ENCODE assay signal across 8 cellular contexts in genomic region chr7:26369519-26370385, GRCh38.
DNase-seq lines count a peak whose midpoint lies in the region; ATAC-seq, FAIRE-seq and TF ChIP-seq lines count a peak whose summit lies in the region.

No MANE protein-coding gene starts in this region.

- H3K27me3 ChIP-seq in Karpas-422 (ENCODE audit: low read length) (no peaks in the 10 kb centered on the region; the same call in 1 of the 2 replicates), PC-9 (ENCODE audit: insufficient read depth, low read depth) (no peaks in the 10 kb centered on the region), bronchial epithelial cell (ENCODE audit: control insufficient read depth, insufficient read depth, low read length) (no peaks in the 10 kb centered on the region), tibial nerve (peaks cover 0 to 78% of the 10 kb centered on the region in 2 donors)

- H3K4me2 ChIP-seq in Karpas-422 (ENCODE audit: low read depth, low read length, poor library complexity, severe bottlenecking) = no peak overlapping the region
- 0 out of 2 replicates have a peak overlapping the region, but pooled peaks have one; percentile 6 for H3K4me2 ChIP-seq in PC-9

- H3K79me2 ChIP-seq in Karpas-422 (ENCODE audit: low read length) (no peaks in the 10 kb centered on the region), PC-9 (ENCODE audit: low read depth) (no peaks in the 10 kb centered on the region)

- H3K36me3 ChIP-seq in Karpas-422 (ENCODE audit: insufficient read depth, low read length) (no peaks in the 10 kb centered on the region), PC-9 (ENCODE audit: low read depth) (no peaks in the 10 kb centered on the region), bronchial epithelial cell (ENCODE audit: control insufficient read depth, insufficient read depth, low read length) (no peaks in the 10 kb centered on the region), tibial nerve (no peaks in the 10 kb centered on the region)

- no peak overlapping the region for H3K4me3 ChIP-seq in Karpas-422 (ENCODE audit: low read length)
- H3K4me3 ChIP-seq in PC-9 = no peak overlapping the region
- H3K4me3 ChIP-seq in bronchial epithelial cell (ENCODE audit: low read depth, low read length) = no peak overlapping the region
- no peak overlapping the region for H3K4me3 ChIP-seq in tibial nerve

- 25 to 32% methylated on average over 8 of the region's 8 CpGs for whole genome bisulfite sequencing in tibial nerve, 2 donors

- BruUV-seq in PC-9 (replicated peaks; lab: Mats Ljungman, UMichigan) = no TSS peak

- no peak for TF ChIP-seq POLR2A in tibial nerve (IDR thresholded peaks at IDR 0.05)

- H3K9me2 ChIP-seq in Karpas-422 (replicated peaks; ENCODE audit: insufficient read depth, low read length) (no peaks in the 10 kb centered on the region), PC-9 (ENCODE audit: insufficient read depth) (no peaks in the 10 kb centered on the region)

- no peak overlapping the region for H3K9ac ChIP-seq in Karpas-422 (ENCODE audit: low read length)

- peaks cover 8% of the 10 kb centered on the region for H3K4me1 ChIP-seq in Karpas-422 (ENCODE audit: low read length)
- no peaks in the 10 kb centered on the region for H3K4me1 ChIP-seq in PC-9 (replicated peaks; ENCODE audit: insufficient read depth)
- no peaks in the 10 kb centered on the region for H3K4me1 ChIP-seq in tibial nerve

- peak; percentile 72 for ATAC-seq in left colon
- ATAC-seq in HG03432 (IDR thresholded peaks at IDR 0.05; ENCODE audit: unreplicated experiment) = no peak

- intact Hi-C loops in PC-9 (cut with micrococcal nuclease; ENCODE audit: unreplicated experiment) = loop anchor here (1.0 to 10.0 kb wide), 9 partner anchors 131 to 1727 kb away; no protein-coding TSS in a partner anchor
- intact Hi-C loops in left colon (cut with DNase I, micrococcal nuclease) = loop anchor here (5.0 to 10.0 kb wide), 6 partner anchors 125 to 793 kb away; no protein-coding TSS in a partner anchor

- H4K20me1 ChIP-seq in Karpas-422 (ENCODE audit: insufficient read depth, low read depth, low read length) (no peaks in the 10 kb centered on the region), PC-9 (ENCODE audit: insufficient read depth) (no peaks in the 10 kb centered on the region)

- H3K9me3 ChIP-seq in Karpas-422 (ENCODE audit: low read length) (no peaks in the 10 kb centered on the region), PC-9 (ENCODE audit: insufficient read depth, low read depth) (no peaks in the 10 kb centered on the region), tibial nerve (no peaks in the 10 kb centered on the region)

- DNase-seq in stimulated activated naive CD4-positive, alpha-beta T cell (lab: John Stamatoyannopoulos, UW) = peak in 4 of 6 experiments; percentile 7 to 69 (median 26)
- no peak for DNase-seq in stimulated activated naive CD4-positive, alpha-beta T cell treated with Interleukin-2 at 50 U/mL for 16 hours (lab: John Stamatoyannopoulos, UW)
- DNase-seq in Karpas-422 (peak; percentile 86), PC-9 (peak in 1 of 2 experiments; percentile 50), bronchial epithelial cell (ENCODE audit: low read depth) (peak; percentile 41), left colon (no peak), tibial nerve (ENCODE audit: low spot score in 2 of 2) (peak in 1 of 2 donors; percentile 82)

- CTCF ChIA-PET in PC-9 (lab: Charles Lee) = interaction anchor here (0.5 to 2.6 kb wide), 24 partner anchors 14 to 1726 kb away, joined by 3 to 94 read pairs (median 4); partner anchors contain the start of gene CBX3

- no peaks in the 10 kb centered on the region for H3F3A ChIP-seq in PC-9 (ENCODE audit: insufficient read depth, low read depth)

- H3K27ac ChIP-seq in Karpas-422 (ENCODE audit: low read length) (no peak overlapping the region), PC-9 (no peak overlapping the region), tibial nerve (no peak overlapping the region)

- TF ChIP-seq EP300 in tibial nerve (IDR thresholded peaks at IDR 0.05) = no peak

- no peak for FAIRE-seq in bronchial epithelial cell (lab: Jason Lieb, UNC)

- no peak overlapping the region for H2AFZ ChIP-seq in Karpas-422 (ENCODE audit: low read length)
- H2AFZ ChIP-seq in PC-9 = no peak overlapping the region

- TF ChIP-seq CTCF in PC-9 (conservative IDR thresholded peaks at IDR 0.05) = peak; percentile 96
- peak; percentile 55 for TF ChIP-seq CTCF in bronchial epithelial cell (IDR thresholded peaks at IDR 0.05; ENCODE audit: insufficient read depth, low read length, severe bottlenecking)
- peak; percentile 64 to 83 (median 75) for TF ChIP-seq CTCF in tibial nerve (IDR thresholded peaks at IDR 0.05)

- POLR2A ChIA-PET in PC-9 (lab: Charles Lee; ENCODE audit: unreplicated experiment) = interaction anchor here (0.6 to 0.7 kb wide), 2 partner anchors 291 to 444 kb away, joined by 3 to 4 read pairs; no protein-coding TSS in a partner anchor

Comparison
In these comparisons a context has a peak if more than half of its experiments do, and no peak if none do; other contexts are left out.
1. DNase-seq: peak in stimulated activated naive CD4-positive, alpha-beta T cell (4 of 6), Karpas-422 (single experiment) and bronchial epithelial cell (single experiment); none in stimulated activated naive CD4-positive, alpha-beta T cell treated with Interleukin-2 at 50 U/mL for 16 hours (single experiment) and left colon (0 of 2).
2. Peak in every context shown above with its lines, with median percentiles within 50 percentile points of each other: CTCF ChIP-seq.